In the genomic region with DNA sequence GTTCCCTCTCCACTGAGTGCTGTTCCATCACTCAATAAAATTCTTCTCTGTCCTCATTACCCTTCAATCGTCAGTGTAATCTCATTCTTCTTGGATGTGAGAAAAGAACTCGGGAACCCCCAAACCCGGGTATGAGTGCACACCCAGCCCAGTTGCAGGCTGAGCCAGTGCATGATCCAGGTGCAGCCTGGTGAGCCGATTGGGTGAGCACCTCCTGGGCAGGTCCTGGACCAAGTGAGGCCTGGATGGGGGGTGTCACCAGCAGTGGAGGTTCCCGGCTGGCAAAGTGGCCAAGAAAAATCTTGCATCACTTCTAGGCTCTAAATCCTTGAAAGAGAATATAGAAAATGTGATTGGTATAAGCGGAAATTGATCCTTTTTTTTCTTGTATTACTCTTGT, we compare ENCODE assay signal across 17 cellular contexts.
DNase-seq lines count a peak whose midpoint lies in the region; ATAC-seq and TF ChIP-seq lines count a peak whose summit lies in the region.
"Had no signal": no experiment of that assay in that cellular context is flagged by ENCODE, and none has a peak within 500 bp of the region (broad histone marks: within the 10 kb centered on the region; RNA-seq: fewer than 3 reads in every experiment).

No MANE protein-coding gene starts in this region.

- H3K27ac ChIP-seq in upper lobe of right lung: no peak overlapping the region
- H3K27ac ChIP-seq: BLaER1 had no signal

- H3K9me3 Mint-ChIP-seq in glutamatergic neuron (ENCODE audit: unreplicated experiment): no peaks in the 10 kb centered on the region

- no peaks in the 10 kb centered on the region for H3K36me3 Mint-ChIP-seq in glutamatergic neuron (ENCODE audit: unreplicated experiment)
- H3K36me3 Mint-ChIP-seq: CD14-positive monocyte; CD4-positive, alpha-beta memory T cell; CD4-positive, CD25-positive, alpha-beta regulatory T cell; CD8-positive, alpha-beta memory T cell had no signal

- H3K27ac Mint-ChIP-seq in glutamatergic neuron (ENCODE audit: unreplicated experiment): no peak overlapping the region
- H3K27ac Mint-ChIP-seq: CD14-positive monocyte; CD4-positive, alpha-beta memory T cell; CD4-positive, CD25-positive, alpha-beta regulatory T cell; CD8-positive, alpha-beta memory T cell had no signal

- no peaks in the 10 kb centered on the region for H3K36me3 ChIP-seq in upper lobe of right lung
- H3K36me3 ChIP-seq: BE2C, BLaER1 had no signal

- H3K4me1 Mint-ChIP-seq in glutamatergic neuron (ENCODE audit: low read depth, unreplicated experiment): no peaks in the 10 kb centered on the region
- H3K4me1 Mint-ChIP-seq: CD14-positive monocyte; CD4-positive, alpha-beta memory T cell; CD4-positive, CD25-positive, alpha-beta regulatory T cell; CD8-positive, alpha-beta memory T cell had no signal

- no peak overlapping the region for H3K4me3 ChIP-seq in upper lobe of right lung
- H3K4me3 ChIP-seq: BLaER1 had no signal

- no peaks in the 10 kb centered on the region for H3K27me3 ChIP-seq in upper lobe of right lung
- H3K27me3 ChIP-seq: BE2C, BLaER1 had no signal

- no peak for ATAC-seq in upper lobe of right lung

- intact Hi-C loops in upper lobe of right lung (cut with DNase I): no loop called here

- no peaks in the 10 kb centered on the region for H3K4me1 ChIP-seq in upper lobe of right lung
- H3K4me1 ChIP-seq: BE2C, BLaER1 had no signal

- peak; percentile 36 for DNase-seq in D341Med (ENCODE audit: low spot score)
- DNase-seq in mesenteric fat pad (ENCODE audit: low spot score): peak; percentile 73
- peak; percentile 36 for DNase-seq in upper lobe of right lung
- DNase-seq in NOMO-1 (lab: John Stamatoyannopoulos, UW; ENCODE audit: unreplicated experiment in 2 of 2): no peak
- DNase-seq in glutamatergic neuron: no peak
- DNase-seq: 8988T; ACHN; BE2C; C1 segment of cervical spinal cord; CD4-positive, alpha-beta memory T cell; CD4-positive, CD25-positive, alpha-beta regulatory T cell; CD8-positive, alpha-beta memory T cell; COR-L47; DMS79 treated with DMSO at 0.1 percent for 48 hours; GF-D8 had no signal

- no peaks in the 10 kb centered on the region for H3K9me3 ChIP-seq in upper lobe of right lung
- H3K9me3 ChIP-seq: BE2C, BLaER1 had no signal

- TF ChIP-seq CTCF in upper lobe of right lung (IDR thresholded peaks at IDR 0.05) (no peak), glutamatergic neuron (IDR thresholded peaks at IDR 0.05; ENCODE audit: partially characterized antibody, unreplicated experiment) (no peak)

- H3K27me3 Mint-ChIP-seq in glutamatergic neuron (ENCODE audit: unreplicated experiment): no peaks in the 10 kb centered on the region
- H3K27me3 Mint-ChIP-seq: CD4-positive, alpha-beta memory T cell; CD4-positive, CD25-positive, alpha-beta regulatory T cell; CD8-positive, alpha-beta memory T cell had no signal

- no peak overlapping the region for H3K4me3 Mint-ChIP-seq in glutamatergic neuron (ENCODE audit: unreplicated experiment)
- H3K4me3 Mint-ChIP-seq: CD14-positive monocyte; CD4-positive, CD25-positive, alpha-beta regulatory T cell; CD8-positive, alpha-beta memory T cell had no signal

Comparison
In these comparisons a context has a peak if more than half of its experiments do, and no peak if none do; other contexts are left out.
1. DNase-seq: peak in D341Med (single experiment), mesenteric fat pad (single experiment) and upper lobe of right lung (single experiment); none in NOMO-1 (0 of 2) and glutamatergic neuron (single experiment).